ENCODE assay signal across 8 cellular contexts in genomic region chr15:75639191-75639708, GRCh38. TPM values are rescaled to one million over a fixed set of nuclear protein-coding genes. Genes with fewer than 3 reads are reported as not detected.
DNase-seq lines count a peak whose midpoint lies in the region; ATAC-seq and TF ChIP-seq lines count a peak whose summit lies in the region.

No MANE protein-coding gene starts in this region.

- POLR2A ChIA-PET in AG04450 (lab: Yijun Ruan, JAX): interaction anchor here (1.0 to 3.5 kb wide), 9 partner anchors 14 to 204 kb away, joined by 3 to 26 read pairs (median 5); partner anchors contain the start of genes SIN3A, SNUPN and UBE2Q2

- H3K9me3 ChIP-seq in AG04450 (ENCODE audit: control insufficient read depth, insufficient read depth, low read length) (peaks cover 3% of the 10 kb centered on the region; the same call in 1 of the 2 replicates), mucosa of stomach (ENCODE audit: control insufficient read depth, low read length) (no peaks in the 10 kb centered on the region)

- H3K9ac ChIP-seq in mucosa of stomach (ENCODE audit: low read length): peak overlapping the region; percentile 91

- no peaks in the 10 kb centered on the region for H3K36me3 ChIP-seq in mucosa of stomach (ENCODE audit: control insufficient read depth, insufficient read depth, low read length)

- H3K27ac ChIP-seq in AG04450 (ENCODE audit: low read depth, low read length) (peak overlapping the region; percentile 68), caudate nucleus (ENCODE audit: low read depth, low read length) (peak overlapping the region; percentile 92)

- TF ChIP-seq CTCF in AG04450 (IDR thresholded peaks at IDR 0.05; ENCODE audit: low read depth, low read length): no peak

- peaks cover 31% of the 10 kb centered on the region for H3K4me1 ChIP-seq in mucosa of stomach (ENCODE audit: control insufficient read depth, insufficient read depth, low read length)

- CTCF ChIA-PET in AG04450 (lab: Charles Lee): interaction anchor here (0.8 to 2.0 kb wide), 5 partner anchors 12 to 45 kb away, joined by 4 to 10 read pairs (median 5); no protein-coding TSS in a partner anchor

- H3K4me3 ChIP-seq in AG04450 (ENCODE audit: low read depth, low read length): peak overlapping the region; percentile 98
- peak overlapping the region; percentile 66 for H3K4me3 ChIP-seq in Jurkat, Clone E6-1 (ENCODE audit: low read length)
- peak overlapping the region; percentile 52 for H3K4me3 ChIP-seq in mucosa of stomach (ENCODE audit: low read length)

- ATAC-seq in HG03354 (IDR thresholded peaks at IDR 0.05; ENCODE audit: poor library complexity, severe bottlenecking, unreplicated experiment) (no peak), GM18907 (IDR thresholded peaks at IDR 0.05; ENCODE audit: unreplicated experiment) (no peak)

- DNase-seq in AG04450 (ENCODE audit: low read depth, low spot score) (no peak), caudate nucleus (lab: John Stamatoyannopoulos, UW) (no peak), NCI-H2196 (lab: John Stamatoyannopoulos, UW; ENCODE audit: unreplicated experiment) (no peak), SKM-1 (lab: John Stamatoyannopoulos, UW; ENCODE audit: unreplicated experiment) (no peak)
- no peak for DNase-seq in Jurkat, Clone E6-1 (ENCODE audit: low read depth, low spot score)

- no peaks in the 10 kb centered on the region for H3K27me3 ChIP-seq in AG04450 (ENCODE audit: control insufficient read depth, insufficient read depth, low read length)
- no peaks in the 10 kb centered on the region for H3K27me3 ChIP-seq in mucosa of stomach (ENCODE audit: control insufficient read depth, insufficient read depth, low read length)

RNA-seq across cellular contexts. Expression of gene IMP3, which starts 0.8 kb away (rescaled TPM):
- 38.9 and 42.3 TPM in 2 replicates for polyA plus RNA-seq in AG04450 (2011; rRNA removed)
- polyA minus RNA-seq in AG04450 (2011; rRNA and poly(A)+ RNA removed): 13.3 and 16.3 TPM in 2 replicates
- 97.7 TPM for polyA plus RNA-seq in Jurkat, Clone E6-1 (2012; ENCODE audit: insufficient read depth, insufficient read length)

RNA-seq across cellular contexts. Expression of gene SNX33, which starts 8.5 kb away (rescaled TPM):
- polyA plus RNA-seq in AG04450 (2011; rRNA removed): 14.2 and 17.4 TPM in 2 replicates
- 26.2 and 34.8 TPM in 2 replicates for polyA minus RNA-seq in AG04450 (2011; rRNA and poly(A)+ RNA removed)
- 2.8 TPM for polyA plus RNA-seq in Jurkat, Clone E6-1 (2012; ENCODE audit: insufficient read depth, insufficient read length)

RNA-seq across cellular contexts. Expression of gene SNUPN, which starts 13.7 kb away (rescaled TPM):
- polyA plus RNA-seq in AG04450 (2011; rRNA removed): 31.1 and 36.6 TPM in 2 replicates
- polyA minus RNA-seq in AG04450 (2011; rRNA and poly(A)+ RNA removed): 20.2 and 23.6 TPM in 2 replicates
- 56.3 TPM for polyA plus RNA-seq in Jurkat, Clone E6-1 (2012; ENCODE audit: insufficient read depth, insufficient read length)
